ENCODE assay signal across 14 cellular contexts in the genomic region with DNA sequence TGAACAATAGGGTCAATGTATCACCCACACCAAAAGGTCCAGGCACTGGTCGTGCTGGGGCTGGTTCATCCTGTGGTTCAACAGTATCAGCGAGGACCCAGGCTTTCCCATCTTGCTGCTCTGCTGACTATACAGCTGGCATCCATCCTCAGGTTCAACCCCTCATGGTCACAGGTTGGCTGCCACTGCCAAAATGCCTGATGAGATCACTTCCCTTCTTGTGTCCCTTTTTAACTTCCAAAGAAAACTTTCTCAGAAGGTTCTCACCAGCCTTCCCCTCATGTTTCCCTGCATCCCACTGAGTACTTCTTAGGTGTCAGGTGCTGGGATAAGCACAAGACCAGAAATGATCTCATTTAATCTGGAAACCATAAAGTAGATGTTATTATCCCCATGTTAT.
"Had no signal": no experiment of that assay in that cellular context is flagged by ENCODE, and none has a peak within 500 bp of the region (broad histone marks: within the 10 kb centered on the region; RNA-seq: fewer than 3 reads in every experiment).

No MANE protein-coding gene starts in this region.

- H3K9ac ChIP-seq: neural progenitor cell had no signal

- H3K27ac Mint-ChIP-seq: activated T-cell treated with anti-CD3 and anti-CD28 coated beads, Interleukin-2, amount 50 U/mL, for 72 hours; neural progenitor cell; WTC11 had no signal

- ATAC-seq: activated CD8-positive, alpha-beta memory T cell treated with anti-CD3 and anti-CD28 coated beads, Interleukin-2, amount 10 ng/mL, durations not matched to agents 7 days and 5 days; activated T-cell treated with anti-CD3 and anti-CD28 coated beads, Interleukin-2, amount 50 U/mL, for 72 hours; left ventricle myocardium superior; pancreas; WTC11 had no signal

- H3K27me3 ChIP-seq: brain microvascular endothelial cell, dorsolateral prefrontal cortex, esophagus muscularis mucosa, gastrocnemius medialis, neural progenitor cell, pancreas, thyroid gland had no signal

- H3K4me3 Mint-ChIP-seq: activated CD8-positive, alpha-beta memory T cell treated with anti-CD3 and anti-CD28 coated beads, Interleukin-2, amount 10 ng/mL, durations not matched to agents 7 days and 5 days; activated T-cell treated with anti-CD3 and anti-CD28 coated beads, Interleukin-2, amount 50 U/mL, for 72 hours; neural progenitor cell; WTC11 had no signal

- H3K4me1 ChIP-seq: neural progenitor cell had no signal

- H3K27me3 Mint-ChIP-seq: activated CD8-positive, alpha-beta memory T cell treated with anti-CD3 and anti-CD28 coated beads, Interleukin-2, amount 10 ng/mL, durations not matched to agents 7 days and 5 days had no signal

- H3K9me3 ChIP-seq: esophagus muscularis mucosa, gastrocnemius medialis, pancreas, thyroid gland had no signal

- H3K4me3 ChIP-seq: dorsolateral prefrontal cortex, esophagus muscularis mucosa, gastrocnemius medialis, neural progenitor cell, pancreas, thyroid gland had no signal

- H3K9me3 Mint-ChIP-seq: neural progenitor cell, WTC11 had no signal

- H3K4me2 ChIP-seq: neural progenitor cell had no signal

- DNase-seq: activated CD4-positive, alpha-beta T cell treated with anti-CD3 and anti-CD28 coated beads for 48 hours; activated CD8-positive, alpha-beta memory T cell treated with anti-CD3 and anti-CD28 coated beads, Interleukin-2, amount 10 ng/mL, durations not matched to agents 7 days and 5 days; activated T-cell treated with anti-CD3 and anti-CD28 coated beads, Interleukin-2, amount 50 U/mL, for 72 hours; brain microvascular endothelial cell; dorsolateral prefrontal cortex; left ventricle myocardium superior; pancreas; stimulated activated CD4-positive, alpha-beta T cell treated with anti-CD3 and anti-CD28 coated beads, Interleukin-4, amount 100 ng/mL, for 1 hour; T-helper 1 cell; thyroid gland had no signal

- H3K36me3 ChIP-seq: neural progenitor cell, pancreas had no signal

- H3K36me3 Mint-ChIP-seq: WTC11 had no signal

- H3K27ac ChIP-seq: brain microvascular endothelial cell, dorsolateral prefrontal cortex, esophagus muscularis mucosa, gastrocnemius medialis, neural progenitor cell, pancreas, thyroid gland had no signal

- H2AFZ ChIP-seq: neural progenitor cell had no signal
